Comparison of ENCODE assay signal across 1 cellular context in genomic region chrX:54439967-54440871, GRCh38.
TF ChIP-seq lines count a peak whose summit lies in the region.

A gene with protein sequence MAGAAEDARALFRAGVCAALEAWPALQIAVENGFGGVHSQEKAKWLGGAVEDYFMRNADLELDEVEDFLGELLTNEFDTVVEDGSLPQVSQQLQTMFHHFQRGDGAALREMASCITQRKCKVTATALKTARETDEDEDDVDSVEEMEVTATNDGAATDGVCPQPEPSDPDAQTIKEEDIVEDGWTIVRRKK (plus strand): TSS chrX:54440404. CDS start chrX:54440422, 18 bp downstream.

TF ChIP-seq in GM23338, 12 proteins besides CTCF, POLR2A, EP300 and RAD21 (continued from another document):
- TF ChIP-seq, protein P1, sequence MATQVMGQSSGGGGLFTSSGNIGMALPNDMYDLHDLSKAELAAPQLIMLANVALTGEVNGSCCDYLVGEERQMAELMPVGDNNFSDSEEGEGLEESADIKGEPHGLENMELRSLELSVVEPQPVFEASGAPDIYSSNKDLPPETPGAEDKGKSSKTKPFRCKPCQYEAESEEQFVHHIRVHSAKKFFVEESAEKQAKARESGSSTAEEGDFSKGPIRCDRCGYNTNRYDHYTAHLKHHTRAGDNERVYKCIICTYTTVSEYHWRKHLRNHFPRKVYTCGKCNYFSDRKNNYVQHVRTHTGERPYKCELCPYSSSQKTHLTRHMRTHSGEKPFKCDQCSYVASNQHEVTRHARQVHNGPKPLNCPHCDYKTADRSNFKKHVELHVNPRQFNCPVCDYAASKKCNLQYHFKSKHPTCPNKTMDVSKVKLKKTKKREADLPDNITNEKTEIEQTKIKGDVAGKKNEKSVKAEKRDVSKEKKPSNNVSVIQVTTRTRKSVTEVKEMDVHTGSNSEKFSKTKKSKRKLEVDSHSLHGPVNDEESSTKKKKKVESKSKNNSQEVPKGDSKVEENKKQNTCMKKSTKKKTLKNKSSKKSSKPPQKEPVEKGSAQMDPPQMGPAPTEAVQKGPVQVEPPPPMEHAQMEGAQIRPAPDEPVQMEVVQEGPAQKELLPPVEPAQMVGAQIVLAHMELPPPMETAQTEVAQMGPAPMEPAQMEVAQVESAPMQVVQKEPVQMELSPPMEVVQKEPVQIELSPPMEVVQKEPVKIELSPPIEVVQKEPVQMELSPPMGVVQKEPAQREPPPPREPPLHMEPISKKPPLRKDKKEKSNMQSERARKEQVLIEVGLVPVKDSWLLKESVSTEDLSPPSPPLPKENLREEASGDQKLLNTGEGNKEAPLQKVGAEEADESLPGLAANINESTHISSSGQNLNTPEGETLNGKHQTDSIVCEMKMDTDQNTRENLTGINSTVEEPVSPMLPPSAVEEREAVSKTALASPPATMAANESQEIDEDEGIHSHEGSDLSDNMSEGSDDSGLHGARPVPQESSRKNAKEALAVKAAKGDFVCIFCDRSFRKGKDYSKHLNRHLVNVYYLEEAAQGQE (IDR thresholded peaks at IDR 0.05; ENCODE audit: unreplicated experiment): no peak
- no peak for TF ChIP-seq CREB1 (CRISPR knock-in tag; IDR thresholded peaks at IDR 0.05; ENCODE audit: low read depth)
- TF ChIP-seq ZNF331 (CRISPR knock-in tag; IDR thresholded peaks at IDR 0.05; ENCODE audit: low read depth): no peak
- TF ChIP-seq POLR2AphosphoS5 (IDR thresholded peaks at IDR 0.05; ENCODE audit: low read depth): 0 out of 2 replicates have a peak, but pooled peaks have one; percentile 28
- TF ChIP-seq JUNB (IDR thresholded peaks at IDR 0.05; ENCODE audit: unreplicated experiment): no peak
